Comparison of ENCODE assay signal across 28 cellular contexts in the genomic region with DNA sequence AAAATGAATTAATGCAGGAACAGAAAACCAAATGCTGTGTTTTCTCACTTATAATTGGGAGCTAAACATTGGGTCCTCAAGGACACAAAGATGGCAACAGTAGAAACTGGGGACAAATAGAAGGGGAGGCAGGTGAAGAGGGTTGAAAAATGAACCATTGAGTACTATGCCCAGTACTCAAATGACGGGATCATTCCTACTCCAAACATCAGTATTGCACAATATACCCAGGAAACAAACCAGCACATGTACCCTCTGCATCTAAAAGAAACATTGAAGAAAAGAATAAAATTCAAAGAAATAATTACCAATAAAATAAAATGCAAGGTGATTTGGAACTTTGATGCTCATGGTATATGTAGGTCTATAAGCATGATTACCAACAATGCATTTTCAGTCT.
"Had no signal": no experiment of that assay in that cellular context is flagged by ENCODE, and none has a peak within 500 bp of the region (broad histone marks: within the 10 kb centered on the region; RNA-seq: fewer than 3 reads in every experiment).

No MANE protein-coding gene starts in this region.

- H3K4me1 Mint-ChIP-seq: endodermal cell had no signal

- H3K9me3 Mint-ChIP-seq: dendritic cell treated with granulocyte-macrophage colony-stimulating factor and Interleukin-4, amounts not matched to agents 40 ng/mL and 50 ng/mL, for 4 days; endodermal cell had no signal

- H3K36me3 ChIP-seq: colonic mucosa, esophagus muscularis mucosa, esophagus squamous epithelium, gastrocnemius medialis, gastroesophageal sphincter, heart left ventricle, heart right ventricle had no signal

- FAIRE-seq: colon, endometrium, endothelial cell of umbilical vein, frontal cortex had no signal

- H3K27ac ChIP-seq: colonic mucosa, coronary artery, dorsolateral prefrontal cortex, epithelial cell of prostate, esophagus muscularis mucosa, esophagus squamous epithelium, foreskin keratinocyte, gastrocnemius medialis, gastroesophageal sphincter, heart left ventricle, heart right ventricle had no signal

- H3K27me3 Mint-ChIP-seq: dendritic cell treated with granulocyte-macrophage colony-stimulating factor and Interleukin-4, amounts not matched to agents 40 ng/mL and 50 ng/mL, for 4 days; effector memory CD8-positive, alpha-beta T cell had no signal

- H3K27ac Mint-ChIP-seq: dendritic cell treated with granulocyte-macrophage colony-stimulating factor and Interleukin-4, amounts not matched to agents 40 ng/mL and 50 ng/mL, for 4 days; effector memory CD8-positive, alpha-beta T cell; endodermal cell had no signal

- ATAC-seq: effector memory CD8-positive, alpha-beta T cell; esophagus mucosa; foreskin keratinocyte; gastrocnemius medialis; gastroesophageal sphincter; heart left ventricle; heart right ventricle had no signal

- H3K9me3 ChIP-seq: colonic mucosa, esophagus muscularis mucosa, esophagus squamous epithelium, gastrocnemius medialis, gastroesophageal sphincter, heart left ventricle, heart right ventricle had no signal

- H3K4me1 ChIP-seq: colonic mucosa, esophagus muscularis mucosa, esophagus squamous epithelium, foreskin keratinocyte, gastrocnemius medialis, gastroesophageal sphincter, heart left ventricle, heart right ventricle had no signal

- H3K4me3 ChIP-seq: colonic mucosa, coronary artery, dorsolateral prefrontal cortex, esophagus muscularis mucosa, esophagus squamous epithelium, gastrocnemius medialis, gastroesophageal sphincter, heart left ventricle, heart right ventricle had no signal

- H3K4me3 Mint-ChIP-seq: dendritic cell treated with granulocyte-macrophage colony-stimulating factor and Interleukin-4, amounts not matched to agents 40 ng/mL and 50 ng/mL, for 4 days; effector memory CD8-positive, alpha-beta T cell; endodermal cell had no signal

- H3K27me3 ChIP-seq: colonic mucosa, dorsolateral prefrontal cortex, esophagus muscularis mucosa, esophagus squamous epithelium, foreskin keratinocyte, gastrocnemius medialis, gastroesophageal sphincter, heart left ventricle, heart right ventricle had no signal

- DNase-seq: colonic mucosa; dermis blood vessel endothelial cell; dorsolateral prefrontal cortex; effector CD4-positive, alpha-beta T cell; effector CD8-positive, alpha-beta T cell; effector memory CD4-positive, alpha-beta T cell; effector memory CD8-positive, alpha-beta T cell; endodermal cell; erythroblast; esophagus squamous epithelium; foreskin fibroblast; foreskin keratinocyte; foreskin melanocyte; gastrocnemius medialis; glutamatergic neuron; head of caudate nucleus; heart left ventricle; heart right ventricle had no signal
